ENCODE assay signal across 8 cellular contexts in the genomic region with DNA sequence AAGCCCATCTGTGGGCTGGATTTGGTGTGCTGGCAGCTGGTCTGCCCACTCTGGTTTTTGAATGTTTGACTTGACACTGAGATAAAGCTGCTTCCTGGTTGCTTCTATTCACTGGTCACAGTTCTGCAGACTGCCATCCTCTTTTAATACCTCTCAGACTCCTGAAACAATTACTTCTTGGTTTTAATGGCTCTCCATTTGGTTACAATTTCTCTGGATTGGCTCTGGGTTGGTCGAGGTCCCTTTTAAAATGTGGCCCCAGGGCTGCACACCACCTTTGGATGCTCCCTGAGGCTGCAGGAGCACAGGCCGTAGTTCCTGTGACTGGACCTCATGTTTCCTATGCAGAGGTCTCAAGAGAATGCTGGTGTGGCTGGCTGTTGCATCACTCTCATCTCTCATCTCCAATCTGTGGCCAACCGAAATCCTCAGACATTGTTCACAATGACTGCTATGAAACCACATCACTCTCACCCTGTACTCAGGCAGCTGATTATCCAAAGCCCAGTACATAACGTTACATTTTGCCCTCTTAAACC.
DNase-seq lines count a peak whose midpoint lies in the region; ATAC-seq, FAIRE-seq and TF ChIP-seq lines count a peak whose summit lies in the region.
"Had no signal": no experiment of that assay in that cellular context is flagged by ENCODE, and none has a peak within 500 bp of the region (broad histone marks: within the 10 kb centered on the region; RNA-seq: fewer than 3 reads in every experiment).

No MANE protein-coding gene starts in this region.

- no peak overlapping the region for H3K4me3 Mint-ChIP-seq in endodermal cell

- H3K4me3 ChIP-seq in bronchial epithelial cell (ENCODE audit: low read depth, low read length) (no peak overlapping the region), endodermal cell (ENCODE audit: low read length) (no peak overlapping the region), uterus (no peak overlapping the region)
- H3K4me3 ChIP-seq: right lobe of liver had no signal

- H3K4me1 Mint-ChIP-seq in endodermal cell = peaks cover 18% of the 10 kb centered on the region

- peak; percentile 88 for ATAC-seq in GM21447 (IDR thresholded peaks at IDR 0.05; ENCODE audit: unreplicated experiment)

- H3K27ac ChIP-seq in endodermal cell (ENCODE audit: low read depth, low read length) = no peak overlapping the region
- no peak overlapping the region for H3K27ac ChIP-seq in uterus
- H3K27ac ChIP-seq: right lobe of liver had no signal

- WGBS in endodermal cell (ENCODE audit: insufficient coverage in 1 of 2, insufficient read length in 1 of 2), 2 experiments = 92 to 100% methylated on average over 4 of the region's 4 CpGs

- no peaks in the 10 kb centered on the region for H3K36me3 Mint-ChIP-seq in endodermal cell (ENCODE audit: low read depth)

- no peak overlapping the region for H3K9ac ChIP-seq in endodermal cell (ENCODE audit: extremely low read depth, low read length, poor library complexity, severe bottlenecking)

- no peak overlapping the region for H3K27ac Mint-ChIP-seq in endodermal cell

- H3K9me3 ChIP-seq in endodermal cell (ENCODE audit: control insufficient read depth, low read length) (no peaks in the 10 kb centered on the region), uterus (no peaks in the 10 kb centered on the region)
- H3K9me3 ChIP-seq: right lobe of liver had no signal

- no peaks in the 10 kb centered on the region for H3K9me3 Mint-ChIP-seq in endodermal cell

- H3K36me3 ChIP-seq in bronchial epithelial cell (ENCODE audit: control insufficient read depth, insufficient read depth, low read length) (no peaks in the 10 kb centered on the region), endodermal cell (ENCODE audit: control insufficient read depth, insufficient read depth, low read length) (no peaks in the 10 kb centered on the region), uterus (no peaks in the 10 kb centered on the region)

- FAIRE-seq in GM18507 (lab: Jason Lieb, UNC) = peak; percentile 99
- FAIRE-seq in bronchial epithelial cell (lab: Jason Lieb, UNC) = peak; percentile 28

- intact Hi-C loops in uterus (cut with DNase I; ENCODE audit: low total_unique reads) = no loop called here

- H3K27me3 Mint-ChIP-seq in endodermal cell (ENCODE audit: insufficient read depth) = no peaks in the 10 kb centered on the region

- TF ChIP-seq POLR2A in uterus (IDR thresholded peaks at IDR 0.05) = no peak

- H3K4me1 ChIP-seq in endodermal cell (ENCODE audit: control insufficient read depth, insufficient read depth, low read length) = no peaks in the 10 kb centered on the region
- no peaks in the 10 kb centered on the region for H3K4me1 ChIP-seq in uterus

- TF ChIP-seq CTCF in bronchial epithelial cell (IDR thresholded peaks at IDR 0.05; ENCODE audit: insufficient read depth, low read length, severe bottlenecking) (no peak), endodermal cell (conservative IDR thresholded peaks at IDR 0.05) (no peak), uterus (IDR thresholded peaks at IDR 0.05) (no peak)

- DNase-seq in GM18507 (ENCODE audit: extremely low spot score, insufficient read length, low read depth) = peak; percentile 46
- DNase-seq in HS-5 (ENCODE audit: low read depth) = peak; percentile 58
- DNase-seq in bronchial epithelial cell (ENCODE audit: low read depth) = no peak
- no peak for DNase-seq in RKO (ENCODE audit: low spot score)
- no peak for DNase-seq in endodermal cell
- no peak for DNase-seq in uterus
- DNase-seq: right lobe of liver had no signal

- H3K27me3 ChIP-seq in bronchial epithelial cell (ENCODE audit: control insufficient read depth, insufficient read depth, low read length) (no peaks in the 10 kb centered on the region), endodermal cell (ENCODE audit: control insufficient read depth, insufficient read depth, low read length, poor library complexity, severe bottlenecking) (no peaks in the 10 kb centered on the region), uterus (no peaks in the 10 kb centered on the region)
- H3K27me3 ChIP-seq: right lobe of liver had no signal

Comparison
In these comparisons a context has a peak if more than half of its experiments do, and no peak if none do; other contexts are left out.
1. DNase-seq: peak in GM18507 (single experiment) and HS-5 (single experiment); none in bronchial epithelial cell (single experiment), RKO (single experiment), endodermal cell (single experiment) and uterus (0 of 2).